ENCODE assay signal across 22 cellular contexts in genomic region chr2:191394043-191394442, GRCh38.
"Had no signal": no experiment of that assay in that cellular context is flagged by ENCODE, and none has a peak within 500 bp of the region (broad histone marks: within the 10 kb centered on the region; RNA-seq: fewer than 3 reads in every experiment).

No MANE protein-coding gene starts in this region.

- ATAC-seq: Panc1, PC-3 had no signal

- DNase-seq: Karpas-422, KG1, MG63, NCI-H1092, NCI-H1105 treated with DMSO at 0.1 percent for 48 hours, NCI-H1417 treated with DMSO at 0.1 percent for 48 hours, NCI-H146, NCI-H1694 treated with DMSO at 0.1 percent for 48 hours, NCI-H1930, NCI-H2081, NCI-H2107, NCI-H2227 treated with DMSO at 0.1 percent for 48 hours, NCI-H524 treated with DMSO at 0.1 percent for 48 hours, NCI-H69, NCI-H774, PC-3, SHP77, SK-N-SH had no signal

- H3K4me3 ChIP-seq: MG63 had no signal

- H3K27ac ChIP-seq: HL-60, RWPE1 had no signal

- H3K9ac ChIP-seq: SK-N-SH had no signal

- H3K9me3 ChIP-seq: MG63, SK-N-SH had no signal

- H3K4me2 ChIP-seq: SK-N-SH had no signal

- H3K27me3 ChIP-seq: MG63 had no signal

- FAIRE-seq: HTR-8/SVneo had no signal
